In genomic region chr10:29389935-29390334, GRCh38 we compare ENCODE assay signal across 2 cellular contexts.
TF ChIP-seq lines count a peak whose summit lies in the region.

No MANE protein-coding gene starts in this region.

TF ChIP-seq in endothelial cell of umbilical vein, 7 proteins besides CTCF, POLR2A, EP300 and RAD21:
- TF ChIP-seq MAX (IDR thresholded peaks at IDR 0.05; ENCODE audit: insufficient read depth, insufficient read length) (no peak), POLR2AphosphoS5 (IDR thresholded peaks at IDR 0.05; ENCODE audit: insufficient read depth, low read depth, low read length) (no peak), MYC (IDR thresholded peaks at IDR 0.05; ENCODE audit: low read depth, low read length) (no peak), JUN (IDR thresholded peaks at IDR 0.05; ENCODE audit: borderline replicate concordance, insufficient read depth, insufficient read length, low read depth) (no peak), FOS (IDR thresholded peaks at IDR 0.05; ENCODE audit: borderline replicate concordance, insufficient read depth, low read length) (no peak), EZH2 (IDR thresholded peaks at IDR 0.05; ENCODE audit: borderline replicate concordance, low read depth, low read length, severe bottlenecking) (no peak)
TF ChIP-seq in endothelial cell of umbilical vein: peak in this region for 0.

TF ChIP-seq in HepG2, 621 proteins besides CTCF, POLR2A, EP300 and RAD21:
- TF ChIP-seq NCOA2 (CRISPR knock-in tag; IDR thresholded peaks at IDR 0.05) = no peak
- TF ChIP-seq ZNF749 (CRISPR knock-in tag; IDR thresholded peaks at IDR 0.05; ENCODE audit: borderline replicate concordance) = no peak
- TF ChIP-seq ZBTB42 (CRISPR knock-in tag; IDR thresholded peaks at IDR 0.05) = no peak
- no peak for TF ChIP-seq ISL2 (CRISPR knock-in tag; IDR thresholded peaks at IDR 0.05)
- TF ChIP-seq CEBPZ (IDR thresholded peaks at IDR 0.05; ENCODE audit: low read length) = no peak
- TF ChIP-seq, protein P1, sequence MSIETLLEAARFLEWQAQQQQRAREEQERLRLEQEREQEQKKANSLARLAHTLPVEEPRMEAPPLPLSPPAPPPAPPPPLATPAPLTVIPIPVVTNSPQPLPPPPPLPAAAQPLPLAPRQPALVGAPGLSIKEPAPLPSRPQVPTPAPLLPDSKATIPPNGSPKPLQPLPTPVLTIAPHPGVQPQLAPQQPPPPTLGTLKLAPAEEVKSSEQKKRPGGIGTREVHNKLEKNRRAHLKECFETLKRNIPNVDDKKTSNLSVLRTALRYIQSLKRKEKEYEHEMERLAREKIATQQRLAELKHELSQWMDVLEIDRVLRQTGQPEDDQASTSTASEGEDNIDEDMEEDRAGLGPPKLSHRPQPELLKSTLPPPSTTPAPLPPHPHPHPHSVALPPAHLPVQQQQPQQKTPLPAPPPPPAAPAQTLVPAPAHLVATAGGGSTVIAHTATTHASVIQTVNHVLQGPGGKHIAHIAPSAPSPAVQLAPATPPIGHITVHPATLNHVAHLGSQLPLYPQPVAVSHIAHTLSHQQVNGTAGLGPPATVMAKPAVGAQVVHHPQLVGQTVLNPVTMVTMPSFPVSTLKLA (IDR thresholded peaks at IDR 0.05) = no peak
- no peak for TF ChIP-seq ZNF20 (CRISPR knock-in tag; IDR thresholded peaks at IDR 0.05)
- no peak for TF ChIP-seq TBL1XR1 (IDR thresholded peaks at IDR 0.05; ENCODE audit: borderline replicate concordance, low read length, partially characterized antibody)
- TF ChIP-seq ONECUT2 (CRISPR knock-in tag; IDR thresholded peaks at IDR 0.05) = no peak
- no peak for TF ChIP-seq POGZ (CRISPR knock-in tag; IDR thresholded peaks at IDR 0.05)
- no peak for TF ChIP-seq ZNF616 (CRISPR knock-in tag; IDR thresholded peaks at IDR 0.05; ENCODE audit: low read depth)
- TF ChIP-seq AHR (CRISPR knock-in tag; IDR thresholded peaks at IDR 0.05) = no peak
- TF ChIP-seq HMG20A (CRISPR knock-in tag; IDR thresholded peaks at IDR 0.05; ENCODE audit: borderline replicate concordance) = no peak
